1 cellular context compared by ENCODE assay signal in the genomic region with DNA sequence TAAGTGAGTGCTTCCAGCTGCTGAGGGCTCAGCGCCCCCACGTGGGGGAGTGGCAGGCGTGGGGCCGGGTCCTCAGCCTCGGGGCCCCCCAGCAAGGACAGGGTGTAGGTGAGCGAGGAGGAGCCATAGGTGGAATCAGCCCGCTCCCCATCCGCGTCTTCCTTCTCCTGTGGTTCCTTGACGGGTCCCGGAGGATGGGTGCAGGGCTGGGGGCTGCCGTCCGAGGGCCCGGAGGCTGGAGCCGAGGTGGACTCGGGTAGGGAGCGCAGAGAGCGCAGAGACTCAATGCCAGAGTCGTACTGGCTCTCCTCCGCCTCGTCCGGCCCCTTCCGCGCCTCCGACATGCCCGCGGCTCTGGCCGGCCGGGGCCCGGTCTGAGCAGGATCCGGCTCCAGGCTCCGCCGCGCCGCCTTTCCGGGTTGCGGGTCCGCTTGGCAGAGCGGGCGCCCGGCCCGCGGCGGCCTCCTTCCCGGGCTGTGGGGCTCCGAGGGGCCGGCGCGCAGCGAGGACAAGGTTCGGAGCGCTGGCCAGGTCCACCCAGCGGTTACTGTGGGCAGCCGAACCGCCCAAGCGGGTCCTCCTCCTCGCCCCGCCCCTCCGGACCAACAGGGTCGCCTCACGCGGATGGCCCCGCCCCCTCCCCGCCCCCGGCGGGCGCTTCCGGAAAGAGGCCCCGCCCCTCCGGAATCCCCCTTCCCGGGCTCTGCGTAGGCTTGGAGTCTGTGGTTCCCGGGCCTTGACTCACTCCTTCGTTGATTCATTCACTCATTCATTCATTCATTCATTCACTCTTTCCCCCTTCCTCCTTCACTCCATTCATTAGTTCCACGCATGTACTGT.
TF ChIP-seq lines count a peak whose summit lies in the region.

TSS of gene NFKBIE (minus strand) at position 549 of the 840 bp plus-strand sequence. CDS start at position 344, 205 bp downstream.

TF ChIP-seq in endothelial cell of umbilical vein, 7 proteins besides CTCF, POLR2A, EP300 and RAD21:
- TF ChIP-seq, protein P1, sequence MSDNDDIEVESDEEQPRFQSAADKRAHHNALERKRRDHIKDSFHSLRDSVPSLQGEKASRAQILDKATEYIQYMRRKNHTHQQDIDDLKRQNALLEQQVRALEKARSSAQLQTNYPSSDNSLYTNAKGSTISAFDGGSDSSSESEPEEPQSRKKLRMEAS (IDR thresholded peaks at IDR 0.05; ENCODE audit: insufficient read depth, insufficient read length) = peak; percentile 29
- peak; percentile 95 for TF ChIP-seq POLR2AphosphoS5 (IDR thresholded peaks at IDR 0.05; ENCODE audit: insufficient read depth, low read depth, low read length)
- TF ChIP-seq JUN (IDR thresholded peaks at IDR 0.05; ENCODE audit: borderline replicate concordance, insufficient read depth, insufficient read length, low read depth) = no peak
TF ChIP-seq in endothelial cell of umbilical vein: peak in this region for 2.
